In genomic region chr22:42878561-42879305, GRCh38 we compare ENCODE assay signal across 1 cellular context.
TF ChIP-seq lines count a peak whose summit lies in the region.

No MANE protein-coding gene starts in this region.

TF ChIP-seq in HepG2, 621 proteins besides CTCF, POLR2A, EP300 and RAD21:
- TF ChIP-seq RBM22 (optimal IDR thresholded peaks at IDR 0.05; ENCODE audit: low read length) (peak; percentile 29), JARID2 (CRISPR knock-in tag; IDR thresholded peaks at IDR 0.05; ENCODE audit: insufficient replicate concordance) (no peak), ZNF468 (CRISPR knock-in tag; IDR thresholded peaks at IDR 0.05) (no peak), AGO2 (optimal IDR thresholded peaks at IDR 0.05; ENCODE audit: low read depth, low read length) (peak; percentile 59)
